In the genomic region with DNA sequence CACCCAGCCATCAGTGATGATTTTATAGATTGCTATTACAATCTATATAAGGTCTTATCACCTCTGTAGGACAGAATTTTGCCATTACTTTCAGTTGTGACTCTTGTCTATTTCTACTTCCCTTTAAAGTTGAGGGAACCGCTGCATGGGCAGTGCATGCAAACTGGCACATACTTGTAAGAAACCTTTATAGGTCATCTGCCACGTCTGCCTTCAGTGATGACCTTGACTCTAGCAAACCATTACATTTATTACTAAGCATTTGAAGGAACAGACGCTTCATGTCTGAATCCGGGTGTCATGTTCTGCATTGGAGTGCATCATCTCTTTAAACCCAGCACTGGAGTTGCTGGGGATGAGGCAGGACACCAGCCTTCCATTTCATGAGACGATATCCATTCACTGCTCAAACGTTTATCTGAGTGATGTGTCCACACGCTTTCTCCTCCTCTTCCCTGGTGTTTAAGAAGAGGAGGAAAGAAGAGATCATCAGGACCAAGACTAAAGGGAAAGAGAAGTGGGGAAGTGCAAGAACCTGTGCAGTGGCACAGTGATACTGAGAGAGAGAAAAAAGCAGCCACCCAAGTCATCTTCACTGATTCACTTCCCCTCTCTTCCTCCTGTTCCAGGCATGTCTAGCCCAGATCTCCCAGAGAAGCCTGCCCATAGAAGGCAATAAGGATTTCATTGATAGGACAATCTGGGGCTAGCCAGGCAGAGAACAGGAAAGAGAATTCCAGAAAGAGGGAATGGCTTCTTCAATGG, we compare ENCODE assay signal across 17 cellular contexts. TPM values are rescaled to one million over a fixed set of nuclear protein-coding genes. Genes with fewer than 3 reads are reported as not detected.
DNase-seq lines count a peak whose midpoint lies in the region; ATAC-seq lines count a peak whose summit lies in the region.
"Had no signal": no experiment of that assay in that cellular context is flagged by ENCODE, and none has a peak within 500 bp of the region (broad histone marks: within the 10 kb centered on the region; RNA-seq: fewer than 3 reads in every experiment).

No MANE protein-coding gene starts in this region.

- H3K27ac Mint-ChIP-seq in activated naive CD4-positive, alpha-beta T cell treated with anti-CD3 and anti-CD28 coated beads, Interleukin-2, amount 10 ng/mL, durations not matched to agents 7 days and 5 days: peak overlapping the region; percentile 79
- no peak overlapping the region for H3K27ac Mint-ChIP-seq in activated naive CD4-positive, alpha-beta T cell treated with anti-CD3 and anti-CD28 coated beads, Interleukin-2, amount 50 U/mL, for 72 hours
- peak overlapping the region; percentile 54 for H3K27ac Mint-ChIP-seq in activated naive CD8-positive, alpha-beta T cell treated with anti-CD3 and anti-CD28 coated beads for 36 hours
- peak overlapping the region; percentile 14 for H3K27ac Mint-ChIP-seq in memory B cell
- H3K27ac Mint-ChIP-seq: GM23338 had no signal

- H3K4me1 Mint-ChIP-seq in activated naive CD4-positive, alpha-beta T cell treated with anti-CD3 and anti-CD28 coated beads, Interleukin-2, amount 10 ng/mL, durations not matched to agents 7 days and 5 days: peaks cover 29% of the 10 kb centered on the region
- peaks cover 6% of the 10 kb centered on the region for H3K4me1 Mint-ChIP-seq in activated naive CD8-positive, alpha-beta T cell treated with anti-CD3 and anti-CD28 coated beads for 36 hours
- H3K4me1 Mint-ChIP-seq in memory B cell: peaks cover 13% of the 10 kb centered on the region

- H3K27me3 Mint-ChIP-seq in activated naive CD4-positive, alpha-beta T cell treated with anti-CD3 and anti-CD28 coated beads, Interleukin-2, amount 10 ng/mL, durations not matched to agents 7 days and 5 days: no peaks in the 10 kb centered on the region
- H3K27me3 Mint-ChIP-seq in activated naive CD8-positive, alpha-beta T cell treated with anti-CD3 and anti-CD28 coated beads for 36 hours: no peaks in the 10 kb centered on the region
- H3K27me3 Mint-ChIP-seq in memory B cell: no peaks in the 10 kb centered on the region

- peaks cover 42% of the 10 kb centered on the region for H3K36me3 Mint-ChIP-seq in activated naive CD4-positive, alpha-beta T cell treated with anti-CD3 and anti-CD28 coated beads, Interleukin-2, amount 10 ng/mL, durations not matched to agents 7 days and 5 days
- peaks cover 0 to 37% of the 10 kb centered on the region in 2 donors for H3K36me3 Mint-ChIP-seq in activated naive CD4-positive, alpha-beta T cell treated with anti-CD3 and anti-CD28 coated beads, Interleukin-2, amount 50 U/mL, for 72 hours
- peaks cover 9% of the 10 kb centered on the region for H3K36me3 Mint-ChIP-seq in activated naive CD8-positive, alpha-beta T cell treated with anti-CD3 and anti-CD28 coated beads for 36 hours
- H3K36me3 Mint-ChIP-seq in memory B cell: peaks cover 14% of the 10 kb centered on the region

- CTCF ChIA-PET in activated naive CD4-positive, alpha-beta T cell treated with anti-CD3 and anti-CD28 coated beads, Interleukin-2, amount 10 ng/mL, durations not matched to agents 7 days and 5 days (lab: Charles Lee): no interaction called here

- no peak overlapping the region for H3K4me3 Mint-ChIP-seq in activated naive CD4-positive, alpha-beta T cell treated with anti-CD3 and anti-CD28 coated beads, Interleukin-2, amount 10 ng/mL, durations not matched to agents 7 days and 5 days
- H3K4me3 Mint-ChIP-seq in activated naive CD8-positive, alpha-beta T cell treated with anti-CD3 and anti-CD28 coated beads for 36 hours: no peak overlapping the region
- no peak overlapping the region for H3K4me3 Mint-ChIP-seq in memory B cell
- H3K4me3 Mint-ChIP-seq: GM23338 had no signal

- H3K9me3 Mint-ChIP-seq in activated naive CD4-positive, alpha-beta T cell treated with anti-CD3 and anti-CD28 coated beads, Interleukin-2, amount 10 ng/mL, durations not matched to agents 7 days and 5 days: no peaks in the 10 kb centered on the region
- H3K9me3 Mint-ChIP-seq in activated naive CD4-positive, alpha-beta T cell treated with anti-CD3 and anti-CD28 coated beads, Interleukin-2, amount 50 U/mL, for 72 hours: no peaks in the 10 kb centered on the region
- H3K9me3 Mint-ChIP-seq in activated naive CD8-positive, alpha-beta T cell treated with anti-CD3 and anti-CD28 coated beads for 36 hours: no peaks in the 10 kb centered on the region
- H3K9me3 Mint-ChIP-seq in memory B cell: no peaks in the 10 kb centered on the region
- H3K9me3 Mint-ChIP-seq: GM23338 had no signal

- no peak overlapping the region for H3K27ac ChIP-seq in caudate nucleus (ENCODE audit: low read depth, low read length)
- H3K27ac ChIP-seq: BLaER1 treated with 17β-estradiol and CSF1 and Interleukin-3, amounts not matched to agents 10 nM and 100 nM had no signal

- DNase-seq in activated naive CD4-positive, alpha-beta T cell treated with anti-CD3 and anti-CD28 coated beads, Interleukin-2, amount 10 ng/mL, durations not matched to agents 7 days and 5 days: no peak
- DNase-seq in activated naive CD4-positive, alpha-beta T cell treated with anti-CD3 and anti-CD28 coated beads, Interleukin-2, amount 50 U/mL, for 72 hours (ENCODE audit: low spot score in 2 of 2): no peak
- no peak for DNase-seq in activated naive CD8-positive, alpha-beta T cell treated with anti-CD3 and anti-CD28 coated beads for 36 hours
- DNase-seq in memory B cell (ENCODE audit: low spot score in 2 of 2) (no peak), SHP77 treated with DMSO at 0.1 percent for 48 hours (lab: John Stamatoyannopoulos, UW) (no peak), caudate nucleus (lab: John Stamatoyannopoulos, UW) (no peak)
- no peak for DNase-seq in effector CD8-positive, alpha-beta T cell (lab: John Stamatoyannopoulos, UW)
- DNase-seq: DMS 273 treated with DMSO at 0.1 percent for 48 hours, GDM1, NCI-H1105, NCI-H187, NCI-H226, NCI-H524 treated with DMSO at 0.1 percent for 48 hours had no signal

- ATAC-seq in activated naive CD4-positive, alpha-beta T cell treated with anti-CD3 and anti-CD28 coated beads, Interleukin-2, amount 50 U/mL, for 72 hours: no peak
- ATAC-seq in memory B cell (ENCODE audit: low read depth) (no peak), HG03175 (IDR thresholded peaks at IDR 0.05; ENCODE audit: unreplicated experiment) (no peak)
- ATAC-seq: GM23338, HepG2 had no signal

RNA-seq across cellular contexts. Expression of gene CCSAP, which starts 14.1 kb away (rescaled TPM):
- 10 to 100 TPM in 1 of 2 donors, 1 to 10 TPM in 1; 5.9 to 11.4 TPM for total RNA-seq in activated naive CD4-positive, alpha-beta T cell treated with anti-CD3 and anti-CD28 coated beads, Interleukin-2, amount 50 U/mL, for 72 hours
- total RNA-seq in activated naive CD8-positive, alpha-beta T cell treated with anti-CD3 and anti-CD28 coated beads for 36 hours: 1 to 10 TPM; 7.6 to 8.2 TPM

RNA-seq across cellular contexts. Expression of gene RAB4A, which starts 57.9 kb away (rescaled TPM):
- 10 to 100 TPM; 31.0 to 32.2 TPM for total RNA-seq in activated naive CD4-positive, alpha-beta T cell treated with anti-CD3 and anti-CD28 coated beads, Interleukin-2, amount 50 U/mL, for 72 hours
- 10 to 100 TPM; 36.0 to 36.9 TPM for total RNA-seq in activated naive CD8-positive, alpha-beta T cell treated with anti-CD3 and anti-CD28 coated beads for 36 hours

Comparison
In these comparisons a context has a peak if more than half of its experiments do, and no peak if none do; other contexts are left out.
1. H3K27ac Mint-ChIP-seq: peak in activated naive CD4-positive, alpha-beta T cell treated with anti-CD3 and anti-CD28 coated beads, Interleukin-2, amount 10 ng/mL, durations not matched to agents 7 days and 5 days (single experiment), activated naive CD8-positive, alpha-beta T cell treated with anti-CD3 and anti-CD28 coated beads for 36 hours (single experiment) and memory B cell (single experiment); none in activated naive CD4-positive, alpha-beta T cell treated with anti-CD3 and anti-CD28 coated beads, Interleukin-2, amount 50 U/mL, for 72 hours (0 of 2).